ENCODE assay signal across 1 cellular context in the genomic region with DNA sequence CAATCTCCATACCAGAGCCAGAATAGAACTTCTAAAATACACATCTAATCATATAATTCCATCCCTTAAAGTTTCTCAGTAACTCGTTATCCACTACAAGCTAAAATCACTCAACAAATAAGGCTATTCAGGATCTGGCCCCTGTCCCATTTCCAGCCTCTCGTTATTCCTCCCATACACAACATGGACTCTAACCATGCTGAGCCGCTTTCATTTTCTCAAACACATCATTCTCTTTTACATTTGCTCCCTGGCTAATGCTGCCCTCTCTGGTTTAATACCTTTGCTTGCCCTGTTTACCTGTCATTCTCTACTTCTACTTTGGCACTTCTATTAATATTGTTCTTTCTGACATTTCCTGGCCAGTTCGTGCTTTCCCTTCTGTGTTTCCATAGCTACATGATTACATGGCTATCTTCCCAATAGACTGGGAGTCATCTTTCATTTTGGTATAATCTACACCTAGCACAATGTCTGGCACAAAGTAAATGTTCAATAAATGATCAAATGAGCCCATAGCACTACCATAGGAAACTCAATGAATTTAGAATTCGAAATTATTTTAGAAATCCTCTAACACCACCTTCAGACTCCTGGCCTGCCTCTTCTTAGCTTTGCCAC.
TF ChIP-seq lines count a peak whose summit lies in the region.

No MANE protein-coding gene starts in this region.

TF ChIP-seq in HepG2, 621 proteins besides CTCF, POLR2A, EP300 and RAD21 (continued from another document):
- TF ChIP-seq KLF15 (CRISPR knock-in tag; IDR thresholded peaks at IDR 0.05; ENCODE audit: borderline replicate concordance) (no peak), RELA (CRISPR knock-in tag; IDR thresholded peaks at IDR 0.05) (no peak), TOE1 (CRISPR knock-in tag; IDR thresholded peaks at IDR 0.05) (no peak), ZNF775 (CRISPR knock-in tag; IDR thresholded peaks at IDR 0.05; ENCODE audit: borderline replicate concordance) (no peak), ZNF333 (CRISPR knock-in tag; IDR thresholded peaks at IDR 0.05; ENCODE audit: borderline replicate concordance) (no peak)
